12 cellular contexts compared by ENCODE assay signal in the genomic region with DNA sequence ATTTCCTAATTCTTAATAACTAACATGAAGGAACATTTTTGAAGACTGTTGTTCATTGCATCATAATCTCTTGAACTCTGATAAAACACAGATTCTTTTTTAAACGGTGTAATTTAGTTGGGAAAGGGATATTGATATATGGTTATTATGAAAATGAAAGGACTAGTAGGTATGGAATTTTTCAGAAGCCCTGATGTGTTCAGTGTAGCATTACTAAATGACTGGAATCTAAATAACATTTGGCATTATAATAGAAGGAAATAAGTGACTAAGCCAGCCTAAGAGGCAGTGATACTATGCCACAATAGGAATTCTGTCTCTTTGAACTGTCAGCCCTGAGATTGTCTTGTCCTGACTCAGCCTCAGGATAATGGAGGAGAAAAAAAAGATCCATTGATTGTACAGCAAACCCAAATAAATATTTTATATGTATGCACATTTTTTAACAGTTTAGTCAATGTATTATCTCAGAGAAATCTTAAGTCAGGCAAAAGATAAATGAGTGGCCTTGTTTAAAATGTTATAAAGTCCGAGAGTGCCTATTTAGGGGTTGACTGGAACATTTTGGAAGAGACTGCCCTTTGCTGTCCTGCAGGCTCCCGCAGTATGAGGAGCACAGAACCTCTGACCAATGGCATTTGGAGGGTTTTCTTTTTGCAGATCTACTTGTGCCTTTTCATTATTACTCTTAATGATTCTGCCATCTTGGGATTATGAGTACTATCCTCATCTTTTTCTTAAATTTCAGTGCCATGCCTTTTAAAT.
DNase-seq lines count a peak whose midpoint lies in the region; ATAC-seq, FAIRE-seq and TF ChIP-seq lines count a peak whose summit lies in the region.
"Had no signal": no experiment of that assay in that cellular context is flagged by ENCODE, and none has a peak within 500 bp of the region (broad histone marks: within the 10 kb centered on the region; RNA-seq: fewer than 3 reads in every experiment).

No MANE protein-coding gene starts in this region.

- no TSS peak for BruUV-seq in endothelial cell of umbilical vein (replicated peaks; lab: Mats Ljungman, UMichigan)

- no peak for ATAC-seq in GM19395 (IDR thresholded peaks at IDR 0.05; ENCODE audit: unreplicated experiment)
- ATAC-seq in psoas muscle: no peak
- ATAC-seq: mucosa of descending colon had no signal

- no peaks in the 10 kb centered on the region for H3K27me3 ChIP-seq in endothelial cell of umbilical vein (ENCODE audit: control insufficient read depth in 2 of 2, insufficient read depth in 2 of 2, low read length in 2 of 2)
- no peaks in the 10 kb centered on the region for H3K27me3 ChIP-seq in osteoblast (ENCODE audit: insufficient read depth, low read length)
- H3K27me3 ChIP-seq in psoas muscle (ENCODE audit: insufficient read depth in 3 of 3, low read length in 2 of 3): no peaks in the 10 kb centered on the region

- peak; percentile 94 for DNase-seq in ELR (ENCODE audit: low read depth)
- peak; percentile 72 for DNase-seq in RCC 7860 (ENCODE audit: low spot score)
- DNase-seq in endothelial cell of umbilical vein (ENCODE audit: low read depth, low spot score): peak; percentile 71
- DNase-seq in osteoblast (ENCODE audit: insufficient read length, low spot score, missing footprints): no peak
- no peak for DNase-seq in psoas muscle
- DNase-seq in activated naive CD4-positive, alpha-beta T cell treated with Interleukin-2 at 50 U/mL for 16 hours: no peak
- DNase-seq in hippocampal formation (lab: John Stamatoyannopoulos, UW): no peak
- DNase-seq: activated CD4-positive, alpha-beta T cell treated with anti-CD3 and anti-CD28 coated beads, Interleukin-2, amount 50 U/mL, for 48 hours; activated effector memory CD4-positive, alpha-beta T cell treated with Interleukin-2 at 50 U/mL for 16 hours; caudate nucleus; mucosa of descending colon had no signal

- H3K79me2 ChIP-seq in endothelial cell of umbilical vein (ENCODE audit: control insufficient read depth, insufficient read depth, low read length) (no peaks in the 10 kb centered on the region), osteoblast (ENCODE audit: insufficient read depth, low read length) (no peaks in the 10 kb centered on the region)

- peak; percentile 89 for FAIRE-seq in RCC 7860 (lab: Jason Lieb, UNC)
- FAIRE-seq in endothelial cell of umbilical vein (lab: Jason Lieb, UNC): peak; percentile 73

- H3K4me2 ChIP-seq in endothelial cell of umbilical vein (ENCODE audit: insufficient read depth, low read length) (peak overlapping the region; percentile 84), osteoblast (ENCODE audit: insufficient read depth, low read length) (peak overlapping the region; percentile 12)

- H4K20me1 ChIP-seq in endothelial cell of umbilical vein (replicated peaks; ENCODE audit: control insufficient read depth, extremely low read depth, insufficient read depth, low read length) (no peaks in the 10 kb centered on the region), osteoblast (ENCODE audit: insufficient read depth, low read length) (no peaks in the 10 kb centered on the region)

- H3K9me1 ChIP-seq in endothelial cell of umbilical vein (replicated peaks; ENCODE audit: control insufficient read depth, extremely low read depth, insufficient read depth, low read length): no peaks in the 10 kb centered on the region

- H3K36me3 ChIP-seq in endothelial cell of umbilical vein (ENCODE audit: control insufficient read depth in 2 of 2, extremely low read depth in 1 of 2, insufficient read depth in 2 of 2, low read length in 2 of 2) (no peaks in the 10 kb centered on the region), osteoblast (ENCODE audit: insufficient read depth, low read length) (no peaks in the 10 kb centered on the region), psoas muscle (ENCODE audit: insufficient read depth in 1 of 2, low read depth in 1 of 2) (no peaks in the 10 kb centered on the region)

- H3K4me1 ChIP-seq in endothelial cell of umbilical vein (ENCODE audit: control insufficient read depth, extremely low read depth, insufficient read depth, low read length) (peaks cover 20% of the 10 kb centered on the region), osteoblast (ENCODE audit: insufficient read depth, low read length) (peaks cover 48% of the 10 kb centered on the region), psoas muscle (peaks cover 3% of the 10 kb centered on the region)

- TF ChIP-seq POLR2A in endothelial cell of umbilical vein (IDR thresholded peaks at IDR 0.05; ENCODE audit: low read depth, low read length): no peak

- TF ChIP-seq CTCF in endothelial cell of umbilical vein (IDR thresholded peaks at IDR 0.05; ENCODE audit: extremely low read depth in 1 of 2, insufficient read depth in 1 of 2, low read depth in 1 of 2, low read length in 2 of 2) (no peak), osteoblast (IDR thresholded peaks at IDR 0.05; ENCODE audit: extremely low read depth, low read depth, low read length) (no peak), psoas muscle (IDR thresholded peaks at IDR 0.05) (no peak)

- 80 to 83% (median 82%) methylated on average over 3 of the region's 3 CpGs for WGBS in psoas muscle, 3 donors

- intact Hi-C loops in endothelial cell of umbilical vein (cut with micrococcal nuclease) (loop anchor here (1.0 to 2.0 kb wide), 2 partner anchors 33 to 204 kb away; no protein-coding TSS in a partner anchor), psoas muscle (cut with DNase I) (loop anchor here (5.0 to 10.0 kb wide), 2 partner anchors 113 to 115 kb away; no protein-coding TSS in a partner anchor)

- H2AFZ ChIP-seq in endothelial cell of umbilical vein (ENCODE audit: low read depth, low read length): peak overlapping the region; percentile 86
- H2AFZ ChIP-seq in osteoblast (ENCODE audit: low read length): no peak overlapping the region

- POLR2A ChIA-PET in endothelial cell of umbilical vein (lab: Charles Lee): no interaction called here

- dilution Hi-C loops in endothelial cell of umbilical vein (cut with MboI; ENCODE audit: extremely low pct_ligation_motif_present, low sequenced_read_pairs): no loop called here

- H3K9me3 ChIP-seq in endothelial cell of umbilical vein (replicated peaks; ENCODE audit: control insufficient read depth, insufficient read depth, low read length): no peaks in the 10 kb centered on the region
- no peaks in the 10 kb centered on the region for H3K9me3 ChIP-seq in osteoblast (ENCODE audit: low read depth, low read length)
- H3K9me3 ChIP-seq in psoas muscle: no peaks in the 10 kb centered on the region
- H3K9me3 ChIP-seq: mucosa of descending colon had no signal

- H3K9ac ChIP-seq in endothelial cell of umbilical vein (replicated peaks; ENCODE audit: extremely low read depth, insufficient read depth, low read length): peak overlapping the region; percentile 33

- CTCF ChIA-PET in endothelial cell of umbilical vein (lab: Charles Lee): interaction anchor here (1.4 kb wide), 2 partner anchors 36 to 113 kb away, joined by 3 to 6 read pairs; no protein-coding TSS in a partner anchor

- H3K27ac ChIP-seq in endothelial cell of umbilical vein (ENCODE audit: insufficient read depth, low read depth, low read length) (peak overlapping the region; percentile 78), osteoblast (ENCODE audit: low read depth, low read length) (peak overlapping the region; percentile 62), psoas muscle (no peak overlapping the region)

- no peak overlapping the region for H3K4me3 ChIP-seq in endothelial cell of umbilical vein (replicated peaks in 1 of 3; ENCODE audit: insufficient read depth in 1 of 3, low read depth in 1 of 3, low read length in 3 of 3)
- no peak overlapping the region for H3K4me3 ChIP-seq in osteoblast (ENCODE audit: insufficient read depth, low read length)
- H3K4me3 ChIP-seq in psoas muscle: no peak overlapping the region
- H3K4me3 ChIP-seq: mucosa of descending colon had no signal

TF ChIP-seq in endothelial cell of umbilical vein, 7 proteins besides CTCF, POLR2A, EP300 and RAD21:
- TF ChIP-seq POLR2AphosphoS5 (IDR thresholded peaks at IDR 0.05; ENCODE audit: insufficient read depth, low read depth, low read length): no peak
- TF ChIP-seq FOS (IDR thresholded peaks at IDR 0.05; ENCODE audit: borderline replicate concordance, insufficient read depth, low read length): peak; percentile 91
- no peak for TF ChIP-seq EZH2 (IDR thresholded peaks at IDR 0.05; ENCODE audit: borderline replicate concordance, low read depth, low read length, severe bottlenecking)
- no peak for TF ChIP-seq MYC (IDR thresholded peaks at IDR 0.05; ENCODE audit: low read depth, low read length)
- TF ChIP-seq, protein P1, sequence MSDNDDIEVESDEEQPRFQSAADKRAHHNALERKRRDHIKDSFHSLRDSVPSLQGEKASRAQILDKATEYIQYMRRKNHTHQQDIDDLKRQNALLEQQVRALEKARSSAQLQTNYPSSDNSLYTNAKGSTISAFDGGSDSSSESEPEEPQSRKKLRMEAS (IDR thresholded peaks at IDR 0.05; ENCODE audit: insufficient read depth, insufficient read length): no peak
- TF ChIP-seq GATA2 (IDR thresholded peaks at IDR 0.05; ENCODE audit: insufficient read depth, insufficient read length, low read depth, low read length): peak; percentile 82
- peak; percentile 67 for TF ChIP-seq JUN (IDR thresholded peaks at IDR 0.05; ENCODE audit: borderline replicate concordance, insufficient read depth, insufficient read length, low read depth)

Comparison
In these comparisons a context has a peak if more than half of its experiments do, and no peak if none do; other contexts are left out.
1. DNase-seq: peak in ELR (single experiment), RCC 7860 (single experiment) and endothelial cell of umbilical vein (single experiment); none in osteoblast (single experiment), psoas muscle (0 of 2), activated naive CD4-positive, alpha-beta T cell treated with Interleukin-2 at 50 U/mL for 16 hours (single experiment) and hippocampal formation (0 of 2).